In the genomic region with DNA sequence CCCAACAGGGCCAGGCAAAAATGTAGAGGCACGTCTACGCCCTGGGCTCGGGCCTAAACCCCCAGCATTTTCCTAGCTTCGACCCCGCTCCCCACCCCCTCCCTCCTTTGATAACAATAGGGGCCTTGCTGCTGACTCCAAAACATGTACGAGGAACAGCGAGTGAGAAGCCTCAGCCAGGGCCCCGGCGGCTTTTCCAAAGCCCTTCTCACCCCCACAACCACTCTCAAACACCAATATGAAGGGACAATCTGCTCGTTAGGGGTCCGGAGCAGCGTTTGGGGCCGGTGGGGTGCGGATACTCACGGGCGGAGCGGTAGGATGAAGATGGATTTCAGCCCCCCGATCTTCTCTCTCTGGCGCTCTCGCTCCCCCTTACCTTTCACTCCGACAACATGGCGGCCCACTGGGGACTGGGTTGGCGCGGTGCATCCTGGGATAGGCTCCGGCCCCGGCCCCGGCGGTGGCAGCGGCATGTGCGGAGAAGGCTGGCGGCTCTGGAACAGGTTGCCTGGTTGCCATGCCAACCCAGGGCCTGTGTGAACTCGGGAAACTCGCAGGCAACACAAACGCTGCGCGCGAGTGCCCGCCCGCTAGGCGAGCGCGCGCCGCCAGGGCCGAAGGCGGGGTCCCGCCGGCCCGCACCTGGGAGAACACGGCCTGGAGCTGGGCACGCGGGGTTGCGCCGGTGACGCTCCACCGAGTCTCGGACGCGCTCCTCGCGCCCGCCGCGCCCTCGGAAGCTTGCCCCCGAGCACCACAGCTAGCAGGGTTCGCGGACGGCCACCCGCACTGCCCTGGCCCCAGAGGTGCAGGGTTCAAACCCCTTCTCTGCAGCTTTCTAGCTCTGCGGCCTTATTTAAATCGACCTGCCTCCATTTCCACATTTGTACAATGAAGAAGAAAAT, we compare ENCODE assay signal across 1 cellular context.
A peak's percentile ranks its signal among the peaks of the same experiment; 100 is the strongest.
TF ChIP-seq lines count a peak whose summit lies in the region.

A gene with protein sequence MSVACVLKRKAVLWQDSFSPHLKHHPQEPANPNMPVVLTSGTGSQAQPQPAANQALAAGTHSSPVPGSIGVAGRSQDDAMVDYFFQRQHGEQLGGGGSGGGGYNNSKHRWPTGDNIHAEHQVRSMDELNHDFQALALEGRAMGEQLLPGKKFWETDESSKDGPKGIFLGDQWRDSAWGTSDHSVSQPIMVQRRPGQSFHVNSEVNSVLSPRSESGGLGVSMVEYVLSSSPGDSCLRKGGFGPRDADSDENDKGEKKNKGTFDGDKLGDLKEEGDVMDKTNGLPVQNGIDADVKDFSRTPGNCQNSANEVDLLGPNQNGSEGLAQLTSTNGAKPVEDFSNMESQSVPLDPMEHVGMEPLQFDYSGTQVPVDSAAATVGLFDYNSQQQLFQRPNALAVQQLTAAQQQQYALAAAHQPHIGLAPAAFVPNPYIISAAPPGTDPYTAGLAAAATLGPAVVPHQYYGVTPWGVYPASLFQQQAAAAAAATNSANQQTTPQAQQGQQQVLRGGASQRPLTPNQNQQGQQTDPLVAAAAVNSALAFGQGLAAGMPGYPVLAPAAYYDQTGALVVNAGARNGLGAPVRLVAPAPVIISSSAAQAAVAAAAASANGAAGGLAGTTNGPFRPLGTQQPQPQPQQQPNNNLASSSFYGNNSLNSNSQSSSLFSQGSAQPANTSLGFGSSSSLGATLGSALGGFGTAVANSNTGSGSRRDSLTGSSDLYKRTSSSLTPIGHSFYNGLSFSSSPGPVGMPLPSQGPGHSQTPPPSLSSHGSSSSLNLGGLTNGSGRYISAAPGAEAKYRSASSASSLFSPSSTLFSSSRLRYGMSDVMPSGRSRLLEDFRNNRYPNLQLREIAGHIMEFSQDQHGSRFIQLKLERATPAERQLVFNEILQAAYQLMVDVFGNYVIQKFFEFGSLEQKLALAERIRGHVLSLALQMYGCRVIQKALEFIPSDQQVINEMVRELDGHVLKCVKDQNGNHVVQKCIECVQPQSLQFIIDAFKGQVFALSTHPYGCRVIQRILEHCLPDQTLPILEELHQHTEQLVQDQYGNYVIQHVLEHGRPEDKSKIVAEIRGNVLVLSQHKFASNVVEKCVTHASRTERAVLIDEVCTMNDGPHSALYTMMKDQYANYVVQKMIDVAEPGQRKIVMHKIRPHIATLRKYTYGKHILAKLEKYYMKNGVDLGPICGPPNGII (minus strand): TSS at position 408 of the 908 bp plus-strand sequence. CDS start 6,151 bp downstream, outside the sequence.

TF ChIP-seq in HepG2, 621 proteins besides CTCF, POLR2A, EP300 and RAD21 (continued from another document and continues in another):
- TF ChIP-seq, protein P1, sequence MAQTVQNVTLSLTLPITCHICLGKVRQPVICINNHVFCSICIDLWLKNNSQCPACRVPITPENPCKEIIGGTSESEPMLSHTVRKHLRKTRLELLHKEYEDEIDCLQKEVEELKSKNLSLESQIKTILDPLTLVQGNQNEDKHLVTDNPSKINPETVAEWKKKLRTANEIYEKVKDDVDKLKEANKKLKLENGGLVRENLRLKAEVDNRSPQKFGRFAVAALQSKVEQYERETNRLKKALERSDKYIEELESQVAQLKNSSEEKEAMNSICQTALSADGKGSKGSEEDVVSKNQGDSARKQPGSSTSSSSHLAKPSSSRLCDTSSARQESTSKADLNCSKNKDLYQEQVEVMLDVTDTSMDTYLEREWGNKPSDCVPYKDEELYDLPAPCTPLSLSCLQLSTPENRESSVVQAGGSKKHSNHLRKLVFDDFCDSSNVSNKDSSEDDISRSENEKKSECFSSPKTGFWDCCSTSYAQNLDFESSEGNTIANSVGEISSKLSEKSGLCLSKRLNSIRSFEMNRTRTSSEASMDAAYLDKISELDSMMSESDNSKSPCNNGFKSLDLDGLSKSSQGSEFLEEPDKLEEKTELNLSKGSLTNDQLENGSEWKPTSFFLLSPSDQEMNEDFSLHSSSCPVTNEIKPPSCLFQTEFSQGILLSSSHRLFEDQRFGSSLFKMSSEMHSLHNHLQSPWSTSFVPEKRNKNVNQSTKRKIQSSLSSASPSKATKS (CRISPR knock-in tag; IDR thresholded peaks at IDR 0.05) = no peak; the same call in 1 of the 2 replicates
- TF ChIP-seq IRX3 (CRISPR knock-in tag; IDR thresholded peaks at IDR 0.05; ENCODE audit: borderline replicate concordance, low read depth) (0 out of 2 replicates have a peak, but pooled peaks have one; percentile 26), GATAD2A (CRISPR knock-in tag; IDR thresholded peaks at IDR 0.05) (peak; percentile 9; the same call in 1 of the 2 replicates), LCORL (IDR thresholded peaks at IDR 0.05) (no peak), LCORL (CRISPR knock-in tag; IDR thresholded peaks at IDR 0.05) (no peak), ZNF777 (CRISPR knock-in tag; IDR thresholded peaks at IDR 0.05) (peak; percentile 85), MED1 (CRISPR knock-in tag; IDR thresholded peaks at IDR 0.05) (peak; percentile 65; the same call in 1 of the 2 replicates), ZNF350 (CRISPR knock-in tag; IDR thresholded peaks at IDR 0.05; ENCODE audit: borderline replicate concordance, low read depth) (peak; percentile 86; the same call in 1 of the 2 replicates), ZNF317 (CRISPR knock-in tag; IDR thresholded peaks at IDR 0.05) (peak; percentile 75; the same call in 1 of the 2 replicates), GPN1 (CRISPR knock-in tag; IDR thresholded peaks at IDR 0.05; ENCODE audit: borderline replicate concordance) (no peak), ZBTB8A (CRISPR knock-in tag; IDR thresholded peaks at IDR 0.05; ENCODE audit: borderline replicate concordance, low read depth) (no peak), KDM5B (CRISPR knock-in tag; IDR thresholded peaks at IDR 0.05; ENCODE audit: borderline replicate concordance) (peak; percentile 83), CCAR2 (optimal IDR thresholded peaks at IDR 0.05; ENCODE audit: low read depth, low read length) (no peak), PHF21A (CRISPR knock-in tag; IDR thresholded peaks at IDR 0.05) (peak; percentile 38; the same call in 1 of the 2 replicates), GTF2F1 (IDR thresholded peaks at IDR 0.05; ENCODE audit: low read length) (no peak; the same call in 1 of the 2 replicates), EED (CRISPR knock-in tag; IDR thresholded peaks at IDR 0.05) (no peak), ZBTB3 (CRISPR knock-in tag; IDR thresholded peaks at IDR 0.05; ENCODE audit: borderline replicate concordance, low read depth) (no peak), ZNF713 (CRISPR knock-in tag; IDR thresholded peaks at IDR 0.05) (no peak), ZNF615 (CRISPR knock-in tag; IDR thresholded peaks at IDR 0.05; ENCODE audit: borderline replicate concordance) (no peak), ZNF124 (CRISPR knock-in tag; IDR thresholded peaks at IDR 0.05) (no peak), MAFF (IDR thresholded peaks at IDR 0.05; ENCODE audit: low read depth, low read length) (no peak), SMAD3 (CRISPR knock-in tag; IDR thresholded peaks at IDR 0.05) (no peak), ZNF430 (CRISPR knock-in tag; IDR thresholded peaks at IDR 0.05) (no peak), NBN (conservative IDR thresholded peaks at IDR 0.05) (no peak), GABPB1 (CRISPR knock-in tag; IDR thresholded peaks at IDR 0.05) (peak; percentile 77), ZNF816 (CRISPR knock-in tag; IDR thresholded peaks at IDR 0.05; ENCODE audit: borderline replicate concordance) (peak; percentile 89; the same call in 1 of the 2 replicates), ATF7-NPFF (CRISPR knock-in tag; IDR thresholded peaks at IDR 0.05; ENCODE audit: low read depth) (peak; percentile 73; the same call in 1 of the 2 replicates), HMG20B (CRISPR knock-in tag; conservative IDR thresholded peaks at IDR 0.05) (no peak), ZSCAN9 (CRISPR knock-in tag; IDR thresholded peaks at IDR 0.05; ENCODE audit: borderline replicate concordance) (no peak; the same call in 1 of the 2 replicates), PAF1 (CRISPR knock-in tag; IDR thresholded peaks at IDR 0.05) (no peak), ZNF382 (CRISPR knock-in tag; IDR thresholded peaks at IDR 0.05; ENCODE audit: borderline replicate concordance) (no peak), POLR2AphosphoS5 (IDR thresholded peaks at IDR 0.05; ENCODE audit: low read depth, low read length) (peak; percentile 85), PITX1 (CRISPR knock-in tag; IDR thresholded peaks at IDR 0.05) (peak; percentile 66), ZNF138 (CRISPR knock-in tag; IDR thresholded peaks at IDR 0.05; ENCODE audit: low read depth) (0 out of 2 replicates have a peak, but pooled peaks have one; percentile 44), ZNF225 (CRISPR knock-in tag; IDR thresholded peaks at IDR 0.05) (peak; percentile 58; the same call in 1 of the 2 replicates), ZNF333 (CRISPR knock-in tag; IDR thresholded peaks at IDR 0.05; ENCODE audit: borderline replicate concordance) (0 out of 2 replicates have a peak, but pooled peaks have one; percentile 67), ZNF484 (CRISPR knock-in tag; IDR thresholded peaks at IDR 0.05; ENCODE audit: borderline replicate concordance, low read depth) (no peak), ZNF354B (CRISPR knock-in tag; IDR thresholded peaks at IDR 0.05) (0 out of 2 replicates have a peak, but pooled peaks have one; percentile 41), ZSCAN22 (CRISPR knock-in tag; IDR thresholded peaks at IDR 0.05) (no peak), ZSCAN25 (CRISPR knock-in tag; IDR thresholded peaks at IDR 0.05) (peak; percentile 37; the same call in 1 of the 2 replicates)
- TF ChIP-seq, protein P2, sequence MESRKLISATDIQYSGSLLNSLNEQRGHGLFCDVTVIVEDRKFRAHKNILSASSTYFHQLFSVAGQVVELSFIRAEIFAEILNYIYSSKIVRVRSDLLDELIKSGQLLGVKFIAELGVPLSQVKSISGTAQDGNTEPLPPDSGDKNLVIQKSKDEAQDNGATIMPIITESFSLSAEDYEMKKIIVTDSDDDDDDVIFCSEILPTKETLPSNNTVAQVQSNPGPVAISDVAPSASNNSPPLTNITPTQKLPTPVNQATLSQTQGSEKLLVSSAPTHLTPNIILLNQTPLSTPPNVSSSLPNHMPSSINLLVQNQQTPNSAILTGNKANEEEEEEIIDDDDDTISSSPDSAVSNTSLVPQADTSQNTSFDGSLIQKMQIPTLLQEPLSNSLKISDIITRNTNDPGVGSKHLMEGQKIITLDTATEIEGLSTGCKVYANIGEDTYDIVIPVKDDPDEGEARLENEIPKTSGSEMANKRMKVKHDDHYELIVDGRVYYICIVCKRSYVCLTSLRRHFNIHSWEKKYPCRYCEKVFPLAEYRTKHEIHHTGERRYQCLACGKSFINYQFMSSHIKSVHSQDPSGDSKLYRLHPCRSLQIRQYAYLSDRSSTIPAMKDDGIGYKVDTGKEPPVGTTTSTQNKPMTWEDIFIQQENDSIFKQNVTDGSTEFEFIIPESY (CRISPR knock-in tag; IDR thresholded peaks at IDR 0.05) = no peak
- TF ChIP-seq, protein P3, sequence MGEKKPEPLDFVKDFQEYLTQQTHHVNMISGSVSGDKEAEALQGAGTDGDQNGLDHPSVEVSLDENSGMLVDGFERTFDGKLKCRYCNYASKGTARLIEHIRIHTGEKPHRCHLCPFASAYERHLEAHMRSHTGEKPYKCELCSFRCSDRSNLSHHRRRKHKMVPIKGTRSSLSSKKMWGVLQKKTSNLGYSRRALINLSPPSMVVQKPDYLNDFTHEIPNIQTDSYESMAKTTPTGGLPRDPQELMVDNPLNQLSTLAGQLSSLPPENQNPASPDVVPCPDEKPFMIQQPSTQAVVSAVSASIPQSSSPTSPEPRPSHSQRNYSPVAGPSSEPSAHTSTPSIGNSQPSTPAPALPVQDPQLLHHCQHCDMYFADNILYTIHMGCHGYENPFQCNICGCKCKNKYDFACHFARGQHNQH (CRISPR knock-in tag; IDR thresholded peaks at IDR 0.05) = peak; percentile 96
- TF ChIP-seq, protein P4, sequence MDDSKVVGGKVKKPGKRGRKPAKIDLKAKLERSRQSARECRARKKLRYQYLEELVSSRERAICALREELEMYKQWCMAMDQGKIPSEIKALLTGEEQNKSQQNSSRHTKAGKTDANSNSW (CRISPR knock-in tag; IDR thresholded peaks at IDR 0.05; ENCODE audit: borderline replicate concordance) = peak; percentile 13; the same call in 1 of the 2 replicates
- TF ChIP-seq, protein P5, sequence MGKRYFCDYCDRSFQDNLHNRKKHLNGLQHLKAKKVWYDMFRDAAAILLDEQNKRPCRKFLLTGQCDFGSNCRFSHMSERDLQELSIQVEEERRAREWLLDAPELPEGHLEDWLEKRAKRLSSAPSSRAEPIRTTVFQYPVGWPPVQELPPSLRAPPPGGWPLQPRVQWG (CRISPR knock-in tag; IDR thresholded peaks at IDR 0.05; ENCODE audit: borderline replicate concordance, low read depth) = no peak
- TF ChIP-seq, protein P6, sequence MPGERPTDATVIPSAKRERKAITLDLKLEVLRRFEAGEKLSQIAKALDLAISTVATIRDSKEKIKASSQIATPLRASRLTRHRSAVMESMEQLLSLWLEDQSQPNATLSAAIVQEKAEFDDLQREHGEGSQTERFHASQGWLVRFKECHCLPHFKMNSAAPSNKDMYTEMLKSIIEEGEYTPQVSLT (CRISPR knock-in tag; IDR thresholded peaks at IDR 0.05; ENCODE audit: borderline replicate concordance, low read depth) = no peak
- TF ChIP-seq, protein P7, sequence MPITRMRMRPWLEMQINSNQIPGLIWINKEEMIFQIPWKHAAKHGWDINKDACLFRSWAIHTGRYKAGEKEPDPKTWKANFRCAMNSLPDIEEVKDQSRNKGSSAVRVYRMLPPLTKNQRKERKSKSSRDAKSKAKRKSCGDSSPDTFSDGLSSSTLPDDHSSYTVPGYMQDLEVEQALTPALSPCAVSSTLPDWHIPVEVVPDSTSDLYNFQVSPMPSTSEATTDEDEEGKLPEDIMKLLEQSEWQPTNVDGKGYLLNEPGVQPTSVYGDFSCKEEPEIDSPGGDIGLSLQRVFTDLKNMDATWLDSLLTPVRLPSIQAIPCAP (CRISPR knock-in tag; IDR thresholded peaks at IDR 0.05; ENCODE audit: low read depth) = no peak
- TF ChIP-seq, protein P8, sequence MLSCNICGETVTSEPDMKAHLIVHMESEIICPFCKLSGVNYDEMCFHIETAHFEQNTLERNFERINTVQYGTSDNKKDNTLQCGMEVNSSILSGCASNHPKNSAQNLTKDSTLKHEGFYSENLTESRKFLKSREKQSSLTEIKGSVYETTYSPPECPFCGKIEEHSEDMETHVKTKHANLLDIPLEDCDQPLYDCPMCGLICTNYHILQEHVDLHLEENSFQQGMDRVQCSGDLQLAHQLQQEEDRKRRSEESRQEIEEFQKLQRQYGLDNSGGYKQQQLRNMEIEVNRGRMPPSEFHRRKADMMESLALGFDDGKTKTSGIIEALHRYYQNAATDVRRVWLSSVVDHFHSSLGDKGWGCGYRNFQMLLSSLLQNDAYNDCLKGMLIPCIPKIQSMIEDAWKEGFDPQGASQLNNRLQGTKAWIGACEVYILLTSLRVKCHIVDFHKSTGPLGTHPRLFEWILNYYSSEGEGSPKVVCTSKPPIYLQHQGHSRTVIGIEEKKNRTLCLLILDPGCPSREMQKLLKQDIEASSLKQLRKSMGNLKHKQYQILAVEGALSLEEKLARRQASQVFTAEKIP (CRISPR knock-in tag; IDR thresholded peaks at IDR 0.05; ENCODE audit: borderline replicate concordance) = no peak
- TF ChIP-seq, protein P9, sequence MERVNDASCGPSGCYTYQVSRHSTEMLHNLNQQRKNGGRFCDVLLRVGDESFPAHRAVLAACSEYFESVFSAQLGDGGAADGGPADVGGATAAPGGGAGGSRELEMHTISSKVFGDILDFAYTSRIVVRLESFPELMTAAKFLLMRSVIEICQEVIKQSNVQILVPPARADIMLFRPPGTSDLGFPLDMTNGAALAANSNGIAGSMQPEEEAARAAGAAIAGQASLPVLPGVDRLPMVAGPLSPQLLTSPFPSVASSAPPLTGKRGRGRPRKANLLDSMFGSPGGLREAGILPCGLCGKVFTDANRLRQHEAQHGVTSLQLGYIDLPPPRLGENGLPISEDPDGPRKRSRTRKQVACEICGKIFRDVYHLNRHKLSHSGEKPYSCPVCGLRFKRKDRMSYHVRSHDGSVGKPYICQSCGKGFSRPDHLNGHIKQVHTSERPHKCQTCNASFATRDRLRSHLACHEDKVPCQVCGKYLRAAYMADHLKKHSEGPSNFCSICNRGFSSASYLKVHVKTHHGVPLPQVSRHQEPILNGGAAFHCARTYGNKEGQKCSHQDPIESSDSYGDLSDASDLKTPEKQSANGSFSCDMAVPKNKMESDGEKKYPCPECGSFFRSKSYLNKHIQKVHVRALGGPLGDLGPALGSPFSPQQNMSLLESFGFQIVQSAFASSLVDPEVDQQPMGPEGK (CRISPR knock-in tag; IDR thresholded peaks at IDR 0.05) = no peak
